ENCODE assay signal across 18 cellular contexts in the genomic region with DNA sequence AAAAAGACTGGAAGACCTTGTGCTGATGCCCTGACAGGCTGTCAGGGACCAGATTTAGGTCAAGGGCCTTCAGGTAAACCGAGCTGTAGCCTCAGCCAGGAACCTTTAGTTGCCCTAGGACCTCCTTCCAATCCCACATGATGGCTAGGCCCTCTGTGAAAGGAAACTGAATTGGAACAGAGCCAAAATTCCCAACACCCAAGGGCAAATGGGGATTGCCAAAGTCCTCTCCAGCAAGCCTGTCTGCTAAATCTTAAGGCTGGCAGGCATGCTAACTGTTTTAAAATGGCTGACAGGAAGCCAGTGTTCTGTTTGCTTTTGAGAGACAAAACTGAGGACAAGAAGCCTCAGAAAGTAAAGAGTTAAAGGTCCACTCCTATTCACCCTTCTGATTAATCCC. TPM values are rescaled to one million over a fixed set of nuclear protein-coding genes. Genes with fewer than 3 reads are reported as not detected.
DNase-seq lines count a peak whose midpoint lies in the region; ATAC-seq, FAIRE-seq and TF ChIP-seq lines count a peak whose summit lies in the region.
"Had no signal": no experiment of that assay in that cellular context is flagged by ENCODE, and none has a peak within 500 bp of the region (broad histone marks: within the 10 kb centered on the region; RNA-seq: fewer than 3 reads in every experiment).

No MANE protein-coding gene starts in this region.

- H3K4me1 Mint-ChIP-seq in HFFc6 (ENCODE audit: low read depth): peaks cover 30% of the 10 kb centered on the region

- H3K36me3 ChIP-seq in adrenal gland (replicated peaks in 1 of 2) (no peaks in the 10 kb centered on the region), mesenchymal stem cell (ENCODE audit: control insufficient read depth in 1 of 2, insufficient read depth in 2 of 2, low read depth in 1 of 2, low read length in 2 of 2) (peaks cover 0 to 15% of the 10 kb centered on the region in 2 experiments)
- H3K36me3 ChIP-seq: stomach had no signal

- intact Hi-C loops in adrenal gland (cut with DNase I): no loop called here

- H3K4ac ChIP-seq in mesenchymal stem cell (ENCODE audit: low read depth in 1 of 2, low read length in 2 of 2): peak overlapping the region in 1 of 2 experiments; percentile 61

- H3K14ac ChIP-seq in mesenchymal stem cell (ENCODE audit: low read length in 2 of 2): no peak overlapping the region

- H3K23ac ChIP-seq in mesenchymal stem cell (ENCODE audit: low read length in 2 of 2): no peak overlapping the region

- no peaks in the 10 kb centered on the region for H3K9me3 ChIP-seq in adrenal gland (replicated peaks in 1 of 3)
- peaks cover 14% of the 10 kb centered on the region for H3K9me3 ChIP-seq in mesenchymal stem cell (ENCODE audit: control insufficient read depth, low read length)

- H3K9ac ChIP-seq in mesenchymal stem cell (ENCODE audit: low read length): peak overlapping the region; percentile 46
- H3K9ac ChIP-seq: parathyroid adenoma had no signal

- no peak overlapping the region for H4K91ac ChIP-seq in mesenchymal stem cell (ENCODE audit: low read length)

- peak overlapping the region in 1 of 2 experiments; percentile 40 for H3K18ac ChIP-seq in mesenchymal stem cell (ENCODE audit: low read depth in 1 of 2, low read length in 2 of 2)

- no peak overlapping the region for H2BK5ac ChIP-seq in mesenchymal stem cell (ENCODE audit: low read depth, low read length, poor library complexity, severe bottlenecking)

- H3K4me3 ChIP-seq in adrenal gland (no peak overlapping the region), mesenchymal stem cell (ENCODE audit: insufficient read depth in 1 of 2, low read depth in 1 of 2, low read length in 2 of 2) (peak overlapping the region in 1 of 2 experiments; percentile 63)
- H3K4me3 ChIP-seq: dorsolateral prefrontal cortex, stomach had no signal

- H3K4me2 ChIP-seq in mesenchymal stem cell (ENCODE audit: low read length, poor library complexity, severe bottlenecking): no peak overlapping the region

- no peak overlapping the region for H3K4me3 Mint-ChIP-seq in HFFc6
- H3K4me3 Mint-ChIP-seq: activated naive CD8-positive, alpha-beta T cell had no signal

- peak overlapping the region; percentile 46 for H3K27ac Mint-ChIP-seq in HFFc6
- H3K27ac Mint-ChIP-seq: activated naive CD8-positive, alpha-beta T cell had no signal

- peaks cover 0 to 18% of the 10 kb centered on the region in 2 donors for H3K4me1 ChIP-seq in adrenal gland (replicated peaks in 1 of 2)
- no peaks in the 10 kb centered on the region for H3K4me1 ChIP-seq in mesenchymal stem cell (ENCODE audit: control insufficient read depth, insufficient read depth, low read depth, low read length)
- H3K4me1 ChIP-seq: parathyroid adenoma had no signal

- H2BK12ac ChIP-seq in mesenchymal stem cell (ENCODE audit: low read length in 2 of 2): peak overlapping the region in 1 of 2 experiments; percentile 16

- no peaks in the 10 kb centered on the region for H3K27me3 ChIP-seq in adrenal gland
- H3K27me3 ChIP-seq in mesenchymal stem cell (ENCODE audit: control insufficient read depth in 1 of 2, insufficient read depth in 1 of 2, low read length in 2 of 2): no peaks in the 10 kb centered on the region
- H3K27me3 ChIP-seq: dorsolateral prefrontal cortex, stomach had no signal

- peaks cover 24% of the 10 kb centered on the region for H3K9me3 Mint-ChIP-seq in HFFc6

- FAIRE-seq in H54 (lab: Jason Lieb, UNC): no peak
- FAIRE-seq: G401.6 had no signal

- peaks cover 2% of the 10 kb centered on the region for H3K79me1 ChIP-seq in mesenchymal stem cell (replicated peaks; ENCODE audit: low read length, poor library complexity, severe bottlenecking)

- peaks cover 44% of the 10 kb centered on the region for H3K36me3 Mint-ChIP-seq in HFFc6 (ENCODE audit: low read depth)

- 38 to 62% (median 49%) methylated on average over 1 of the region's 1 CpG for WGBS in adrenal gland, 4 donors
- 80% methylated on average over 1 of the region's 1 CpG for WGBS in mesenchymal stem cell

- H2BK120ac ChIP-seq in mesenchymal stem cell (ENCODE audit: low read depth, low read length): no peak overlapping the region

- TF ChIP-seq POLR2A in adrenal gland (IDR thresholded peaks at IDR 0.05) (no peak), H54 (IDR thresholded peaks at IDR 0.05; ENCODE audit: low read depth, low read length) (no peak)

- peak overlapping the region in 4 of 5 donors; percentile 2 to 62 (median 34) for H3K27ac ChIP-seq in adrenal gland
- no peak overlapping the region for H3K27ac ChIP-seq in mesenchymal stem cell (ENCODE audit: low read length, poor library complexity, severe bottlenecking)
- H3K27ac ChIP-seq: parathyroid adenoma, stomach had no signal

- H3K27me3 Mint-ChIP-seq in HFFc6 (ENCODE audit: insufficient read depth): peaks cover 3% of the 10 kb centered on the region; the same call in 1 of the 2 replicates
- H3K27me3 Mint-ChIP-seq: activated naive CD8-positive, alpha-beta T cell had no signal

- no peak for ATAC-seq in GM18873 (IDR thresholded peaks at IDR 0.05; ENCODE audit: low FRiP score, unreplicated experiment)
- ATAC-seq: PC-3 had no signal

- no peak overlapping the region for H2AFZ ChIP-seq in mesenchymal stem cell (ENCODE audit: low read depth, low read length)
- H2AFZ ChIP-seq: parathyroid adenoma had no signal

- H2BK15ac ChIP-seq in mesenchymal stem cell (ENCODE audit: low read depth, poor library complexity, severe bottlenecking): no peak overlapping the region

- H2AK5ac ChIP-seq in mesenchymal stem cell (ENCODE audit: low read length, severe bottlenecking): no peak overlapping the region

- TF ChIP-seq CTCF in HFFc6 (IDR thresholded peaks at IDR 0.05) (no peak), adrenal gland (IDR thresholded peaks at IDR 0.05) (no peak)

- H4K8ac ChIP-seq in mesenchymal stem cell (ENCODE audit: low read length): no peak overlapping the region

- DNase-seq in AG08395 (ENCODE audit: low spot score) (peak; percentile 3), HFFc6 (no peak), adrenal gland (peak in 4 of 7 donors; percentile 14 to 45 (median 40)), mesenchymal stem cell (no peak), H54 (ENCODE audit: insufficient read length, low spot score) (no peak), inferior parietal cortex (ENCODE audit: extremely low spot score) (no peak), COR-L47 (lab: John Stamatoyannopoulos, UW) (no peak)
- DNase-seq: dorsolateral prefrontal cortex; NCI-H1694; NCI-H524 treated with DMSO at 0.1 percent for 48 hours; PC-3; stimulated activated CD4-positive, alpha-beta T cell treated with anti-CD3 and anti-CD28 coated beads, Interleukin-2, amount 100 ng/mL, for 48 hours; stomach; T-helper 9 cell had no signal

RNA-seq across cellular contexts. Expression of gene MSTO1, which starts 35.0 kb away (rescaled TPM):
- 10 to 100 TPM; 34.8 to 40.5 (median 37.5) TPM for total RNA-seq in HFFc6 (2021; fragmentation: NEBNext Ultra II Directional; extraction: Animal tissue kit (Norgen Biotek cat#: 25700))
- 10 to 100 TPM in 5 of 8 donors, 1 to 10 TPM in 3; 1.1 to 50.5 (median 17.6) TPM for total RNA-seq in adrenal gland
- 10 to 100 TPM; 40.1 to 54.3 (median 44.0) TPM for polyA plus RNA-seq in adrenal gland
- 18.6 TPM for polyA plus RNA-seq in mesenchymal stem cell (2013, experiment 1 of 2)
- 19.3 TPM for polyA plus RNA-seq in mesenchymal stem cell (2013, experiment 2 of 2)

RNA-seq across cellular contexts. Expression of gene YY1AP1, which starts 43.5 kb away (rescaled TPM):
- 10 to 100 TPM; 39.6 to 50.7 (median 42.0) TPM for total RNA-seq in HFFc6 (2021; fragmentation: NEBNext Ultra II Directional; extraction: Animal tissue kit (Norgen Biotek cat#: 25700))
- total RNA-seq in adrenal gland: 10 to 100 TPM; 48.9 to 65.1 (median 57.9) TPM
- polyA plus RNA-seq in adrenal gland: 10 to 100 TPM; 44.0 to 70.4 (median 57.8) TPM
- polyA plus RNA-seq in mesenchymal stem cell (2013, experiment 1 of 2): 47.2 TPM
- polyA plus RNA-seq in mesenchymal stem cell (2013, experiment 2 of 2): 44.4 TPM

RNA-seq across cellular contexts. Expression of gene DAP3, which starts 43.9 kb away (rescaled TPM):
- total RNA-seq in HFFc6 (2021; fragmentation: NEBNext Ultra II Directional; extraction: Animal tissue kit (Norgen Biotek cat#: 25700)): 100 to 1,000 TPM; 100 to 110 (median 104) TPM
- total RNA-seq in adrenal gland: 100 to 1,000 TPM in 5 of 8 donors, 10 to 100 TPM in 3; 85.4 to 186 (median 117) TPM
- 100 to 1,000 TPM; 101 to 169 (median 114) TPM for polyA plus RNA-seq in adrenal gland
- polyA plus RNA-seq in mesenchymal stem cell (2013, experiment 1 of 2): 145 TPM
- polyA plus RNA-seq in mesenchymal stem cell (2013, experiment 2 of 2): 142 TPM

Comparison
In these comparisons a context has a peak if more than half of its experiments do, and no peak if none do; other contexts are left out.
1. DNase-seq: peak in AG08395 (single experiment) and adrenal gland (4 of 7); none in HFFc6 (single experiment), mesenchymal stem cell (single experiment), H54 (single experiment), inferior parietal cortex (single experiment) and COR-L47 (single experiment).